8 cellular contexts compared by ENCODE assay signal in the genomic region with DNA sequence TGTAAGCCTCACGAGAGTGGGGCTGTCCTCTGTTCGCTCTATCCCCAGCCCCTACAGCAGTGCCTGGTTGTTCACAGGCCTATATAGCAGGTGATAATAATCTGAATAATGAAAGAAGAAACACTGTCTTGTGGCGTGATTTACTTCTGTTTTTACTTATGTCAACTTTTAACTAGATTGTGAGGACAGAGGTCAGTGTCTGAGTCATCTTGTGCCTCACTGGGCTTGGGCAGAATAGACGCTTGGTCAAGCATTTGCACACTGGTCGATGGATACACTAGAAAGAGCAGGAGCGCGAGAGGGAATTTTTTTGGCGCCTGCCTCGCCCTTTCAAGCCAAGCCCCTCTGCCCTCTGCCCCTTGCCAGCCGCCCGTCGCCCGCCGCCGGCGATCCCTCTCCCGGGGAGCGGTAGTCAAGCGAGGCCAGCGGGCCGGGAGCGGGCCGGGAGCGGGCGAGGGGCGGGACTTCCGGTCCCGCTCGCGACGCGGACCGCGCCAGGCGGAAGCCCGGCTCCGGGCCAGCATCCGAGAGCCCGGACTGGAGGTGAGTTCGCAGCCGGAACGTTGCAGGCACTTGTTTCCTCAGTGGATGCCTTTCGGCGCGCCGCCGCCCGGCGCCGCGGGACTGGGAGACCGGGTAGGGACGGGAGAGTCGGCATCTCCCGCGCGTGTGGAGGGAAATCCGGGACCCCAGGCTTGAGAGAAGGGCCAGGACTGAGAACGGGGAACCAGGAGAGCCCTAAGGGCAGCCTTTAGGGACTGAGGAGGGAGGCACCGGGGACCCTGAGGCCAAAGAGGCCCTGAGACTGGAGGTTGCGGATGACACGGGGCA. TPM values are rescaled to one million over a fixed set of nuclear protein-coding genes. Genes with fewer than 3 reads are reported as not detected.
DNase-seq lines count a peak whose midpoint lies in the region; ATAC-seq and TF ChIP-seq lines count a peak whose summit lies in the region.

DISP1 (plus strand) TSS at position 504 of the 831 bp plus-strand sequence. CDS start 127,785 bp downstream, outside the sequence.

- TF ChIP-seq CTCF in Calu3 (IDR thresholded peaks at IDR 0.05; ENCODE audit: unreplicated experiment) (no peak), OCI-LY3 (IDR thresholded peaks at IDR 0.05; ENCODE audit: low read depth, low read length) (no peak), esophagus muscularis mucosa (IDR thresholded peaks at IDR 0.05) (peak in 1 of 3 experiments; percentile 7)

- peaks cover 19% of the 10 kb centered on the region for H3K36me3 Mint-ChIP-seq in Calu3 (ENCODE audit: insufficient read depth, unreplicated experiment)

- intact Hi-C loops in Calu3 (cut with micrococcal nuclease; ENCODE audit: unreplicated experiment): no loop called here
- intact Hi-C loops in esophagus muscularis mucosa (cut with DNase I): no loop called here

- H3K27me3 Mint-ChIP-seq in Calu3 (ENCODE audit: unreplicated experiment): no peaks in the 10 kb centered on the region

- no peak for TF ChIP-seq EP300 in esophagus muscularis mucosa (IDR thresholded peaks at IDR 0.05)

- H3K36me3 ChIP-seq in OCI-LY3 (replicated peaks; ENCODE audit: low read depth, low read length) (no peaks in the 10 kb centered on the region), esophagus muscularis mucosa (no peaks in the 10 kb centered on the region), muscle layer of colon (ENCODE audit: insufficient read depth, low read length) (no peaks in the 10 kb centered on the region)

- WGBS in esophagus muscularis mucosa: 6% methylated on average over 25 of the region's 62 CpGs

- H4K20me1 ChIP-seq in OCI-LY3 (ENCODE audit: insufficient read depth, low read length): no peaks in the 10 kb centered on the region

- TF ChIP-seq POLR2A in esophagus muscularis mucosa (IDR thresholded peaks at IDR 0.05; ENCODE audit: low read depth): no peak

- H2AFZ ChIP-seq in OCI-LY3 (ENCODE audit: low read depth, low read length): peak within 1 kb of the TSS; percentile 95

- peaks cover 10% of the 10 kb centered on the region for H3K27me3 ChIP-seq in OCI-LY3 (ENCODE audit: low read depth, low read length)
- H3K27me3 ChIP-seq in esophagus muscularis mucosa: no peaks in the 10 kb centered on the region
- no peaks in the 10 kb centered on the region for H3K27me3 ChIP-seq in muscle layer of colon (ENCODE audit: control insufficient read depth in 1 of 2, insufficient read depth in 2 of 2, low read length in 2 of 2)

- H3K4me3 ChIP-seq in OCI-LY3 (ENCODE audit: low read length) (peak within 1 kb of the TSS; percentile 83), esophagus muscularis mucosa (peak within 1 kb of the TSS; percentile 78 to 93 (median 84)), muscle layer of colon (ENCODE audit: low read depth in 1 of 2, low read length in 2 of 2) (peak within 1 kb of the TSS; percentile 66 to 94)

- DNase-seq in Calu3: peak; percentile 81
- peak; percentile 76 for DNase-seq in HT1080 (ENCODE audit: low read depth)
- peak; percentile 83 to 84 for DNase-seq in activated T-cell treated with anti-CD3 and anti-CD28 coated beads, Interleukin-2, amount 50 U/mL, for 48 hours
- DNase-seq in esophagus muscularis mucosa (ENCODE audit: extremely low spot score): no peak
- peak; percentile 38 for DNase-seq in stimulated activated CD8-positive, alpha-beta memory T cell treated with anti-CD3 and anti-CD28 coated beads, Interleukin-7, amount 100 ng/mL, for 24 hours (ENCODE audit: low read depth)

- peaks cover 11% of the 10 kb centered on the region for H3K4me1 ChIP-seq in OCI-LY3 (ENCODE audit: low read length)
- peaks cover 7 to 46% (median 39%) of the 10 kb centered on the region in 4 donors for H3K4me1 ChIP-seq in esophagus muscularis mucosa
- peaks cover 39% of the 10 kb centered on the region for H3K4me1 ChIP-seq in muscle layer of colon (ENCODE audit: insufficient read depth, low read length)

- H3K27ac Mint-ChIP-seq in Calu3 (ENCODE audit: unreplicated experiment): peak within 1 kb of the TSS; percentile 80

- peaks cover 25% of the 10 kb centered on the region for H3K4me1 Mint-ChIP-seq in Calu3 (ENCODE audit: low read depth, unreplicated experiment)

- no peaks in the 10 kb centered on the region for H3K9me3 Mint-ChIP-seq in Calu3 (ENCODE audit: low read depth, unreplicated experiment)

- no TSS peak for BruUV-seq in Calu3 (replicated peaks; lab: Mats Ljungman, UMichigan)

- peak within 1 kb of the TSS; percentile 76 for H3K9ac ChIP-seq in OCI-LY3 (ENCODE audit: low read length)
- peak within 1 kb of the TSS; percentile 95 for H3K9ac ChIP-seq in muscle layer of colon (ENCODE audit: low read length)

- peak within 1 kb of the TSS; percentile 99 for H3K4me3 Mint-ChIP-seq in Calu3 (ENCODE audit: low read depth, unreplicated experiment)

- CTCF ChIA-PET in Calu3 (lab: Charles Lee): no interaction called here

- H3K4me2 ChIP-seq in OCI-LY3 (ENCODE audit: low read length): peak within 1 kb of the TSS; percentile 75

- peak; percentile 92 for ATAC-seq in GM21360 (IDR thresholded peaks at IDR 0.05; ENCODE audit: unreplicated experiment)

- H3K9me3 ChIP-seq in OCI-LY3 (ENCODE audit: insufficient read depth, low read length): no peaks in the 10 kb centered on the region
- no peaks in the 10 kb centered on the region for H3K9me3 ChIP-seq in esophagus muscularis mucosa
- H3K9me3 ChIP-seq in muscle layer of colon (ENCODE audit: low read length): no peaks in the 10 kb centered on the region

- H3K27ac ChIP-seq in OCI-LY3 (ENCODE audit: low read length) (peak within 1 kb of the TSS; percentile 7; the same call in 1 of the 2 replicates), esophagus muscularis mucosa (replicated peaks in 1 of 4) (peak within 1 kb of the TSS; percentile 88 to 99 (median 97)), muscle layer of colon (ENCODE audit: low read depth, low read length) (peak within 1 kb of the TSS; percentile 92)

- H3K79me2 ChIP-seq in OCI-LY3 (ENCODE audit: low read length): peaks cover 3% of the 10 kb centered on the region; the same call in 1 of the 2 replicates

RNA-seq across cellular contexts. Expression of gene DISP1, which starts in this region (rescaled TPM):
- total RNA-seq in Calu3 (2022) (2.9 and 4.2 TPM in 2 replicates), esophagus muscularis mucosa (10 to 100 TPM in 2 of 4 donors, 1 to 10 TPM in 2; 9.3 to 14.1 (median 10.8) TPM)
- 0.84 and 1.3 TPM in 2 replicates for total RNA-seq in HT1080 (2014; rRNA removed; shearing (Covaris generic))
- 1.1 and 1.2 TPM in 2 replicates for polyA plus RNA-seq in HT1080 (2015; cell fraction: cytosol; rRNA removed)
- 2.3 and 3.1 TPM in 2 replicates for polyA plus RNA-seq in HT1080 (2015; cell fraction: nucleus; rRNA removed)

Comparison
In these comparisons a context has a peak if more than half of its experiments do, and no peak if none do; other contexts are left out.
1. H3K27ac ChIP-seq: peak in every context shown above with its lines; median percentile 97 in esophagus muscularis mucosa; 92 in muscle layer of colon; 7 in OCI-LY3.